In the genomic region with DNA sequence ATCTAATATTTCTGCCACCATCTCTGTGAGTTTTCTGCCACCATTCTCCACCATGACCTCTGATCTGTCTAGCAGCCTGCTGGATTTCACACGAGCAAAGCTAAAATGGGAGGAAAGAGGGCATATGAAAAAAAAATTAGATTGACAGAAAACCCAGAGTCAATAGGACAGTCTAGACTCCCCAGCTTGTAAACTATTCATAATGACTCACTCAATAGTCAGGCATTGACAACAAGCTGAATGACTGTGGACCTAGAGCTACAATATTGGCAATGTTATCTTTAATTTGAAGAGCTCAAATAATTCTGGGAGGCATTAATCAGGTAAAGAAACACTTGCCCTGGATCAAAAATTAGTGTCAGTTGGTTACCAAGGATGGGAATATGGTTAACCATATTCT, we compare ENCODE assay signal across 1 cellular context.
A peak's percentile ranks its signal among the peaks of the same experiment; 100 is the strongest.
TF ChIP-seq lines count a peak whose summit lies in the region.

No MANE protein-coding gene starts in this region.

TF ChIP-seq in GM12878, 131 proteins besides CTCF, POLR2A, EP300 and RAD21 (continued from another document):
- TF ChIP-seq, protein P1, sequence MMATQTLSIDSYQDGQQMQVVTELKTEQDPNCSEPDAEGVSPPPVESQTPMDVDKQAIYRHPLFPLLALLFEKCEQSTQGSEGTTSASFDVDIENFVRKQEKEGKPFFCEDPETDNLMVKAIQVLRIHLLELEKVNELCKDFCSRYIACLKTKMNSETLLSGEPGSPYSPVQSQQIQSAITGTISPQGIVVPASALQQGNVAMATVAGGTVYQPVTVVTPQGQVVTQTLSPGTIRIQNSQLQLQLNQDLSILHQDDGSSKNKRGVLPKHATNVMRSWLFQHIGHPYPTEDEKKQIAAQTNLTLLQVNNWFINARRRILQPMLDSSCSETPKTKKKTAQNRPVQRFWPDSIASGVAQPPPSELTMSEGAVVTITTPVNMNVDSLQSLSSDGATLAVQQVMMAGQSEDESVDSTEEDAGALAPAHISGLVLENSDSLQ (IDR thresholded peaks at IDR 0.05) = 0 out of 2 replicates have a peak, but pooled peaks have one; percentile 15
- TF ChIP-seq, protein P2, sequence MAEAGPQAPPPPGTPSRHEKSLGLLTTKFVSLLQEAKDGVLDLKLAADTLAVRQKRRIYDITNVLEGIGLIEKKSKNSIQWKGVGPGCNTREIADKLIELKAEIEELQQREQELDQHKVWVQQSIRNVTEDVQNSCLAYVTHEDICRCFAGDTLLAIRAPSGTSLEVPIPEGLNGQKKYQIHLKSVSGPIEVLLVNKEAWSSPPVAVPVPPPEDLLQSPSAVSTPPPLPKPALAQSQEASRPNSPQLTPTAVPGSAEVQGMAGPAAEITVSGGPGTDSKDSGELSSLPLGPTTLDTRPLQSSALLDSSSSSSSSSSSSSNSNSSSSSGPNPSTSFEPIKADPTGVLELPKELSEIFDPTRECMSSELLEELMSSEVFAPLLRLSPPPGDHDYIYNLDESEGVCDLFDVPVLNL (IDR thresholded peaks at IDR 0.05; ENCODE audit: low read depth, low read length) = no peak
TF ChIP-seq in GM12878: peak in this region for 1.
